1 cellular context compared by ENCODE assay signal in the genomic region with DNA sequence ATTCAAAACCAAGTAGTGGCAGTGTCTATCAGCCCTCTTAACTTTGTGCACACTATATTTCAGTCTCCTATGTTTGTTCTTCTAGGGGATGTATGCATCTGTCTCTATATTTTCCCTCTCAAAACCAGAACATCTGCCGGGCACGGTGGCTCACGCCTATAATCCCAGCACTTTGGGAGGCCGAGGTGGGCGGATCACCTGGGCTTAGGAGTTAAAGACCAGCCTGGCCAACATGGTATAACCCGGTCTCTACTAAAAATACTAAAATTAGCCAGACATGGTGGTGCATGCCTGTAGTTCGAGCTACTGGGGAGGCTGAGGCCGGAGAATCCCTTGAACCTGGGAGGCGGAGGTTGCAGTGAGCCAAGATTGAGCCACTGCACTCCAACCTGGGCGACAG.
TF ChIP-seq lines count a peak whose summit lies in the region.

No MANE protein-coding gene starts in this region.

TF ChIP-seq in K562, 482 proteins besides CTCF, POLR2A, EP300 and RAD21 (continued from another document):
- TF ChIP-seq, protein P1, sequence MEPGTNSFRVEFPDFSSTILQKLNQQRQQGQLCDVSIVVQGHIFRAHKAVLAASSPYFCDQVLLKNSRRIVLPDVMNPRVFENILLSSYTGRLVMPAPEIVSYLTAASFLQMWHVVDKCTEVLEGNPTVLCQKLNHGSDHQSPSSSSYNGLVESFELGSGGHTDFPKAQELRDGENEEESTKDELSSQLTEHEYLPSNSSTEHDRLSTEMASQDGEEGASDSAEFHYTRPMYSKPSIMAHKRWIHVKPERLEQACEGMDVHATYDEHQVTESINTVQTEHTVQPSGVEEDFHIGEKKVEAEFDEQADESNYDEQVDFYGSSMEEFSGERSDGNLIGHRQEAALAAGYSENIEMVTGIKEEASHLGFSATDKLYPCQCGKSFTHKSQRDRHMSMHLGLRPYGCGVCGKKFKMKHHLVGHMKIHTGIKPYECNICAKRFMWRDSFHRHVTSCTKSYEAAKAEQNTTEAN (CRISPR knock-in tag; IDR thresholded peaks at IDR 0.05) = no peak
- TF ChIP-seq ZNF408 (CRISPR knock-in tag; IDR thresholded peaks at IDR 0.05; ENCODE audit: low read depth) = no peak
- TF ChIP-seq SMAD1 (IDR thresholded peaks at IDR 0.05; ENCODE audit: low read depth, low read length, partially characterized antibody) = no peak
